9 cellular contexts compared by ENCODE assay signal in the genomic region with DNA sequence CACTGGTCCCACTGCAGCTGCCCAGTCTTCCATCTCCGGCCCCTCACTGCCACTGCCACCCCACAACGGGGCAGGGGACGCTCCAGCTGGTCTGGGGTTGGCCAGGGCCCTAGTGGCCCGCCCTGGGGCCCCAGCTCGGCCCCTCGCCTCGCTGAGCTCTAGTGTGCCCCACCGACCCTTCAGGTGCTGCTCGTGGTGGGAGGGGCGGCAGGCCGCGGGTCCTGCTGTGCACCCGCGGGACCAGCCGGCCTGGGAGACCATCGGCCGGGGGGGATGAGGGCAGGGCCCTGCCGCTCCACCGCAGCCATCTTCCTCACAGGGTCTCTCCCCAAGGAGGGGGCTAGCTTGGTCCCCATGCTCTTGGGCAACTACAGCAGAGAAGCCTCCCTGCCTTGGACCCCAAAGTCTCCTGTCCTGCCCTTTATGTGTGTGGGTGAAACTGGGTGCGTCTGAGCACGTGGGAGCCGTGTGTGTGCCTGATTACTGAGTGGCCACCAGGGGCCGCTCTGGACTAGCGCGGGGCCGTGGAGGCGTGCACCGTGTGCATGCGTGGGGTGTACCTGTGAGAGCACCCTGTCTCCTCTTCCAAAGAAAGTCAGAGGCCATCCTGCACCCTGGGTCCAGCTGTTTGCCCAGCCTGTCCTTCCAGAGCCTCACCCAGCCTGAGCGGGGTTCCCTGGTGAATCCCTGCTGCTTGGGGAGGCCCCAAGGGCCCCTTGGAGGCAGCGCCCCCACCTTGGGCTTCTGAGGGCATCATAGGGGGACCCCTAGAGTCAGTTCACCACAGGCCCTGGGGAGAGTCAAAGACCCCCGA. TPM values are rescaled to one million over a fixed set of nuclear protein-coding genes. Genes with fewer than 3 reads are reported as not detected.
DNase-seq lines count a peak whose midpoint lies in the region; ATAC-seq and TF ChIP-seq lines count a peak whose summit lies in the region.
"Had no signal": no experiment of that assay in that cellular context is flagged by ENCODE, and none has a peak within 500 bp of the region (broad histone marks: within the 10 kb centered on the region; RNA-seq: fewer than 3 reads in every experiment).

No MANE protein-coding gene starts in this region.

- DNase-seq in AG08395 (ENCODE audit: low spot score), result peak; percentile 80
- DNase-seq in H9, result no peak
- peak; percentile 22 to 54 for DNase-seq in SJSA1 (ENCODE audit: low read depth in 1 of 2, low spot score in 2 of 2)
- DNase-seq in activated naive CD4-positive, alpha-beta T cell treated with anti-CD3 and anti-CD28 coated beads, Interleukin-2, amount 10 ng/mL, durations not matched to agents 7 days and 5 days, result peak; percentile 71
- peak; percentile 74 for DNase-seq in Right ventricle myocardium inferior (ENCODE audit: missing footprints)

- H2AFZ ChIP-seq in H9 (ENCODE audit: low read length), result no peak overlapping the region

- no peak overlapping the region for H4K5ac ChIP-seq in H9 (ENCODE audit: insufficient read length, low read depth, low read length)

- H3K14ac ChIP-seq in H9 (ENCODE audit: insufficient read depth, low read length), result no peak overlapping the region

- TF ChIP-seq CTCF in H9 (conservative IDR thresholded peaks at IDR 0.05), result peak; percentile 79

- no peak overlapping the region for H3K23ac ChIP-seq in H9 (ENCODE audit: insufficient read length, low read depth, low read length)

- H3K18ac ChIP-seq in H9 (ENCODE audit: insufficient read length, low read depth, low read length), result no peak overlapping the region

- CTCF ChIA-PET in activated naive CD4-positive, alpha-beta T cell treated with anti-CD3 and anti-CD28 coated beads, Interleukin-2, amount 10 ng/mL, durations not matched to agents 7 days and 5 days (lab: Charles Lee), result no interaction called here

- no peak overlapping the region for H3K9ac ChIP-seq in H9 (ENCODE audit: extremely low read depth, insufficient read length, low read length)
- H3K9ac ChIP-seq in skeletal muscle satellite cell (ENCODE audit: low read depth, low read length), result no peak overlapping the region

- H3K27ac Mint-ChIP-seq in H9, result no peak overlapping the region; a peak in 1 of 7 replicates
- no peak overlapping the region for H3K27ac Mint-ChIP-seq in activated naive CD4-positive, alpha-beta T cell treated with anti-CD3 and anti-CD28 coated beads, Interleukin-2, amount 10 ng/mL, durations not matched to agents 7 days and 5 days

- H3T11ph ChIP-seq in H9 (ENCODE audit: low read length), result no peak overlapping the region

- H3K36me3 Mint-ChIP-seq in H9 (ENCODE audit: insufficient read depth in 1 of 3, low read depth in 3 of 3), result no peaks in the 10 kb centered on the region; a peak in 1 of 7 replicates
- H3K36me3 Mint-ChIP-seq in activated naive CD4-positive, alpha-beta T cell treated with anti-CD3 and anti-CD28 coated beads, Interleukin-2, amount 10 ng/mL, durations not matched to agents 7 days and 5 days, result no peaks in the 10 kb centered on the region

- no peaks in the 10 kb centered on the region for H3K4me1 ChIP-seq in H9 (ENCODE audit: insufficient read depth, low read length)
- H3K4me1 ChIP-seq in SJSA1 (replicated peaks), result peaks cover 6% of the 10 kb centered on the region
- H3K4me1 ChIP-seq in skeletal muscle satellite cell (ENCODE audit: control insufficient read depth, insufficient read depth, low read length), result peaks cover 10% of the 10 kb centered on the region

- H3K23me2 ChIP-seq in H9 (ENCODE audit: insufficient read length, low read depth, low read length, poor library complexity, severe bottlenecking), result no peaks in the 10 kb centered on the region

- no peaks in the 10 kb centered on the region for H3K79me2 ChIP-seq in H9 (ENCODE audit: insufficient read depth, low read length)

- H3K27ac ChIP-seq in H9 (ENCODE audit: insufficient read length, low read depth, low read length) (no peak overlapping the region), SJSA1 (no peak overlapping the region)

- H4K20me1 ChIP-seq in H9 (ENCODE audit: control insufficient read depth, insufficient read depth, insufficient read length), result no peaks in the 10 kb centered on the region

- no peak overlapping the region for H3K4me3 Mint-ChIP-seq in H9
- H3K4me3 Mint-ChIP-seq in activated naive CD4-positive, alpha-beta T cell treated with anti-CD3 and anti-CD28 coated beads, Interleukin-2, amount 10 ng/mL, durations not matched to agents 7 days and 5 days, result no peak overlapping the region

- peak; percentile 53 for ATAC-seq in Right ventricle myocardium inferior
- ATAC-seq in GM18519 (IDR thresholded peaks at IDR 0.05; ENCODE audit: low FRiP score, unreplicated experiment), result no peak
- no peak for ATAC-seq in HG03354 (IDR thresholded peaks at IDR 0.05; ENCODE audit: poor library complexity, severe bottlenecking, unreplicated experiment)

- H2AK5ac ChIP-seq in H9 (ENCODE audit: insufficient read length, low read length), result no peak overlapping the region

- no peaks in the 10 kb centered on the region for H3K36me3 ChIP-seq in SJSA1
- no peaks in the 10 kb centered on the region for H3K36me3 ChIP-seq in skeletal muscle satellite cell (ENCODE audit: insufficient read depth, low read length)

- no peak overlapping the region for H2BK12ac ChIP-seq in H9 (ENCODE audit: insufficient read length, low read depth, low read length)

- H4K91ac ChIP-seq in H9 (ENCODE audit: insufficient read length, low read depth, low read length), result no peak overlapping the region

- H2BK5ac ChIP-seq in H9 (ENCODE audit: insufficient read length, low read length), result no peak overlapping the region

- H4K8ac ChIP-seq in H9 (replicated peaks; ENCODE audit: insufficient read length, low read depth, low read length), result no peak overlapping the region

- no peak overlapping the region for H2BK120ac ChIP-seq in H9 (ENCODE audit: low read depth, low read length, poor library complexity, severe bottlenecking)

- no peak overlapping the region for H3K4ac ChIP-seq in H9 (ENCODE audit: low read depth, low read length)

- H3K9me3 Mint-ChIP-seq in H9, result no peaks in the 10 kb centered on the region
- H3K9me3 Mint-ChIP-seq in activated naive CD4-positive, alpha-beta T cell treated with anti-CD3 and anti-CD28 coated beads, Interleukin-2, amount 10 ng/mL, durations not matched to agents 7 days and 5 days, result no peaks in the 10 kb centered on the region

- H3K4me3 ChIP-seq in SJSA1, result no peak overlapping the region
- no peak overlapping the region for H3K4me3 ChIP-seq in skeletal muscle satellite cell (ENCODE audit: low read length)

- H2BK20ac ChIP-seq in H9 (ENCODE audit: low read depth, low read length, poor library complexity, severe bottlenecking), result no peak overlapping the region

- H3K9me3 ChIP-seq in H9 (ENCODE audit: control insufficient read depth, low read depth, low read length), result no peaks in the 10 kb centered on the region
- H3K9me3 ChIP-seq in SJSA1 (replicated peaks), result no peaks in the 10 kb centered on the region
- H3K9me3 ChIP-seq in skeletal muscle satellite cell (replicated peaks; ENCODE audit: low read length), result no peaks in the 10 kb centered on the region

- no peak overlapping the region for H2BK15ac ChIP-seq in H9 (ENCODE audit: low read depth, low read length)

- peaks cover 0 to 10% of the 10 kb centered on the region in 2 experiments; a peak in 3 of 4 replicates for H3K4me1 Mint-ChIP-seq in H9
- H3K4me1 Mint-ChIP-seq in activated naive CD4-positive, alpha-beta T cell treated with anti-CD3 and anti-CD28 coated beads, Interleukin-2, amount 10 ng/mL, durations not matched to agents 7 days and 5 days, result peaks cover 5% of the 10 kb centered on the region

- H3K27me3 ChIP-seq in H9 (ENCODE audit: insufficient read depth, low read length) (peaks cover 3% of the 10 kb centered on the region), SJSA1 (replicated peaks) (peaks cover 20% of the 10 kb centered on the region), skeletal muscle satellite cell (ENCODE audit: control insufficient read depth, insufficient read depth, low read length) (peaks cover 21% of the 10 kb centered on the region)

- H3K56ac ChIP-seq in H9 (ENCODE audit: insufficient read length, low read depth, low read length), result no peak overlapping the region

- WGBS in H9 (ENCODE audit: extremely low coverage, insufficient read length, low lambda C conversion rate), result no CpG with 5 or more reads among the region's 32 CpGs

- peaks cover 55% of the 10 kb centered on the region for H3K27me3 Mint-ChIP-seq in H9 (ENCODE audit: low read depth)
- peaks cover 5% of the 10 kb centered on the region for H3K27me3 Mint-ChIP-seq in activated naive CD4-positive, alpha-beta T cell treated with anti-CD3 and anti-CD28 coated beads, Interleukin-2, amount 10 ng/mL, durations not matched to agents 7 days and 5 days

- H3K4me2 ChIP-seq in H9 (ENCODE audit: insufficient read depth, insufficient read length, low read length) (no peak overlapping the region), skeletal muscle satellite cell (ENCODE audit: low read length) (peak overlapping the region; percentile 49)

- intact Hi-C loops in Right ventricle myocardium inferior (cut with DNase I), result no loop called here

- H3K79me1 ChIP-seq in H9 (ENCODE audit: insufficient read depth, low read depth, low read length, poor library complexity, severe bottlenecking), result no peaks in the 10 kb centered on the region

RNA-seq across cellular contexts. Expression of a gene that starts 6.0 kb away (rescaled TPM):
- total RNA-seq in H9 (2021) (0.35 TPM in 1 of 2 replicates, not detected in the other), Right ventricle myocardium inferior (0.27 TPM)
- not detected in 2 replicates for total RNA-seq in SJSA1 (2014; rRNA removed; shearing (Covaris generic))
- not detected in 2 replicates for total RNA-seq in skeletal muscle satellite cell (2012; rRNA removed)
- total RNA-seq: mononuclear cell had no signal

RNA-seq across cellular contexts. Expression of a gene that starts 51.4 kb away (rescaled TPM):
- total RNA-seq in H9 (2021) (18.1 and 19.0 TPM in 2 replicates), Right ventricle myocardium inferior (6.8 TPM)
- total RNA-seq in SJSA1 (2014; rRNA removed; shearing (Covaris generic)), result 5.3 and 6.3 TPM in 2 replicates
- 7.9 and 8.1 TPM in 2 replicates for total RNA-seq in skeletal muscle satellite cell (2012; rRNA removed)

RNA-seq across cellular contexts. Expression of a gene that starts 59.4 kb away (rescaled TPM):
- 8.4 and 8.7 TPM in 2 replicates for total RNA-seq in H9 (2021)
- 0.22 and 0.53 TPM in 2 replicates for total RNA-seq in SJSA1 (2014; rRNA removed; shearing (Covaris generic))
- 22.2 TPM for total RNA-seq in Right ventricle myocardium inferior
- 1.0 and 1.5 TPM in 2 replicates for total RNA-seq in skeletal muscle satellite cell (2012; rRNA removed)
